In genomic region chr22:37817705-37818311, GRCh38 we compare ENCODE assay signal across 8 cellular contexts. TPM values are rescaled to one million over a fixed set of nuclear protein-coding genes. Genes with fewer than 3 reads are reported as not detected.
DNase-seq lines count a peak whose midpoint lies in the region; ATAC-seq and TF ChIP-seq lines count a peak whose summit lies in the region.

No MANE protein-coding gene starts in this region.

- H3K27me3 ChIP-seq in KMS-11 (ENCODE audit: insufficient read depth, low read depth) (no peaks in the 10 kb centered on the region), SJCRH30 (no peaks in the 10 kb centered on the region), subcutaneous abdominal adipose tissue (ENCODE audit: control insufficient read depth in 5 of 5, insufficient read depth in 4 of 5, low read length in 5 of 5) (peaks cover 14 to 24% (median 21%) of the 10 kb centered on the region in 5 donors)

- H3K9ac ChIP-seq in KMS-11 = peak overlapping the region; percentile 9; the same call in 1 of the 2 replicates
- peak overlapping the region in 4 of 5 donors; percentile 31 to 67 (median 53) for H3K9ac ChIP-seq in subcutaneous abdominal adipose tissue (ENCODE audit: low read length in 5 of 5)

- H3K36me3 ChIP-seq in KMS-11 (ENCODE audit: insufficient read depth) (no peaks in the 10 kb centered on the region), SJCRH30 (no peaks in the 10 kb centered on the region), subcutaneous abdominal adipose tissue (ENCODE audit: control insufficient read depth in 5 of 5, insufficient read depth in 5 of 5, low read length in 5 of 5) (peaks cover 0 to 7% (median 0%) of the 10 kb centered on the region in 5 donors)

- no peaks in the 10 kb centered on the region for H3K79me2 ChIP-seq in KMS-11 (ENCODE audit: insufficient read depth, low read depth)

- no peaks in the 10 kb centered on the region for H4K20me1 ChIP-seq in KMS-11 (ENCODE audit: insufficient read depth)

- DNase-seq in GDM1 (lab: John Stamatoyannopoulos, UW) (peak; percentile 48), SJCRH30 (peak; percentile 83 to 90), globus pallidus (ENCODE audit: low spot score) (peak; percentile 78), occipital lobe (lab: John Stamatoyannopoulos, UW) (peak; percentile 72)
- peak; percentile 55 to 78 (median 72) for DNase-seq in activated naive CD4-positive, alpha-beta T cell (lab: John Stamatoyannopoulos, UW)

- H3K27ac ChIP-seq in KMS-11 (no peak overlapping the region), SJCRH30 (peak overlapping the region; percentile 77), subcutaneous abdominal adipose tissue (ENCODE audit: low read depth, low read length) (no peak overlapping the region)

- H3K9me3 ChIP-seq in SJCRH30 (replicated peaks) (no peaks in the 10 kb centered on the region), subcutaneous abdominal adipose tissue (ENCODE audit: control insufficient read depth in 5 of 5, low read length in 5 of 5) (no peaks in the 10 kb centered on the region)

- no peak overlapping the region for H3K4me3 ChIP-seq in KMS-11 (IDR thresholded peaks at IDR 0.05; ENCODE audit: insufficient read depth, low read depth, low read length)
- peak overlapping the region; percentile 53 for H3K4me3 ChIP-seq in SJCRH30
- H3K4me3 ChIP-seq in subcutaneous abdominal adipose tissue (ENCODE audit: low read depth in 1 of 5, low read length in 5 of 5) = peak overlapping the region; percentile 36 to 61 (median 54)

- H3K4me1 ChIP-seq in KMS-11 (ENCODE audit: low read depth, poor library complexity, severe bottlenecking) (peaks cover 7% of the 10 kb centered on the region), SJCRH30 (peaks cover 6% of the 10 kb centered on the region; the same call in 1 of the 2 replicates), subcutaneous abdominal adipose tissue (ENCODE audit: control insufficient read depth in 5 of 5, insufficient read depth in 5 of 5, low read length in 5 of 5) (peaks cover 1 to 20% (median 19%) of the 10 kb centered on the region in 5 donors)

- peak; percentile 87 for TF ChIP-seq CTCF in KMS-11 (conservative IDR thresholded peaks at IDR 0.05; ENCODE audit: low read depth, low read length)

- peak overlapping the region; percentile 95 for H2AFZ ChIP-seq in KMS-11 (ENCODE audit: low read depth)

- no peak for ATAC-seq in HG03460 (IDR thresholded peaks at IDR 0.05; ENCODE audit: unreplicated experiment)

- peak overlapping the region; percentile 68 for H3K4me2 ChIP-seq in KMS-11

RNA-seq across cellular contexts. Expression of gene GALR3, which starts 5.4 kb away (rescaled TPM):
- total RNA-seq in SJCRH30 (2014; rRNA removed; shearing (Covaris generic)) = not detected in 2 replicates
- not detected for total RNA-seq in occipital lobe

RNA-seq across cellular contexts. Expression of gene GCAT, which starts 10.1 kb away (rescaled TPM):
- total RNA-seq in SJCRH30 (2014; rRNA removed; shearing (Covaris generic)) = 14.2 and 15.0 TPM in 2 replicates
- total RNA-seq in occipital lobe = 8.3 TPM

RNA-seq across cellular contexts. Expression of gene ANKRD54, which starts 26.3 kb away (rescaled TPM):
- 17.1 and 18.2 TPM in 2 replicates for total RNA-seq in SJCRH30 (2014; rRNA removed; shearing (Covaris generic))
- 13.7 TPM for total RNA-seq in occipital lobe

RNA-seq across cellular contexts. Expression of gene EIF3L, which starts 31.4 kb away (rescaled TPM):
- total RNA-seq in SJCRH30 (2014; rRNA removed; shearing (Covaris generic)) = 647 and 707 TPM in 2 replicates
- total RNA-seq in occipital lobe = 702 TPM
